Comparison of ENCODE assay signal across 25 cellular contexts in the genomic region with DNA sequence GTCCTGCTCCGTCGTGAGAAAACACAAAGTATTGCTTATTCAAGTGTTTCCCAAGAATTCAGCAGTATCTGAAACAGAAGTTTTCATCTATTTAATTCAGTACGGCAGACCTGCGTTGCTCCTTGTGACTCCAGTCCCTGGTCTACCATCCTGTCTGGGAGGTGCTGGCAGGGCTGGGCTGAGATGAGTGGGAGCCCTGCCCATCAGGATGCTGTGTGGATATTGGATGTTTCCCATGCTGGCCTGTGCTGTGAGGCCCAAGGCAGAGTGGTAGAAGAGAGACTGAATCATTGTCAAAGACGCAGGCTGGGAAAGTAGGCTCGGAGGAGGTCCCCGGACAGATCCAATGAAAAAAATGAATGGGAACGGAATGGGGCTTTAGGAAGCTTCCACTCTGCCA.
"Had no signal": no experiment of that assay in that cellular context is flagged by ENCODE, and none has a peak within 500 bp of the region (broad histone marks: within the 10 kb centered on the region; RNA-seq: fewer than 3 reads in every experiment).

No MANE protein-coding gene starts in this region.

- H3K9me3 Mint-ChIP-seq: activated B cell treated with CpG ODN at 0.5 μM for 24 hours; activated CD4-positive, alpha-beta memory T cell treated with anti-CD3 and anti-CD28 coated beads, Interleukin-2, amount 10 ng/mL, durations not matched to agents 7 days and 5 days; activated CD4-positive, alpha-beta T cell treated with anti-CD3 and anti-CD28 coated beads, Interleukin-2, amount 10 ng/mL, durations not matched to agents 7 days and 5 days; activated naive CD4-positive, alpha-beta T cell treated with anti-CD3 and anti-CD28 coated beads for 36 hours had no signal

- FAIRE-seq: RCC 7860 had no signal

- H3K9ac ChIP-seq: KMS-11 had no signal

- H3K4me1 Mint-ChIP-seq: activated B cell treated with CpG ODN at 0.5 μM for 24 hours; activated CD4-positive, alpha-beta memory T cell treated with anti-CD3 and anti-CD28 coated beads, Interleukin-2, amount 10 ng/mL, durations not matched to agents 7 days and 5 days; activated CD4-positive, alpha-beta T cell treated with anti-CD3 and anti-CD28 coated beads, Interleukin-2, amount 10 ng/mL, durations not matched to agents 7 days and 5 days; activated T-helper 17 cell treated with anti-CD3 and anti-CD28 coated beads, Interleukin-2, amount 50 U/mL, for 72 hours had no signal

- H3K27ac Mint-ChIP-seq: activated B cell treated with CpG ODN at 0.5 μM for 24 hours; activated CD4-positive, alpha-beta memory T cell treated with anti-CD3 and anti-CD28 coated beads, Interleukin-2, amount 10 ng/mL, durations not matched to agents 7 days and 5 days; activated CD4-positive, alpha-beta T cell treated with anti-CD3 and anti-CD28 coated beads, Interleukin-2, amount 10 ng/mL, durations not matched to agents 7 days and 5 days; activated naive CD4-positive, alpha-beta T cell treated with anti-CD3 and anti-CD28 coated beads for 36 hours; activated naive CD8-positive, alpha-beta T cell; activated T-helper 17 cell treated with anti-CD3 and anti-CD28 coated beads, Interleukin-2, amount 50 U/mL, for 72 hours; T-helper 17 cell had no signal

- DNase-seq: activated B cell treated with CpG ODN at 0.5 μM for 24 hours; activated CD4-positive, alpha-beta memory T cell treated with anti-CD3 and anti-CD28 coated beads, Interleukin-2, amount 10 ng/mL, durations not matched to agents 7 days and 5 days; activated CD4-positive, alpha-beta T cell treated with anti-CD3 and anti-CD28 coated beads for 1 hour; activated CD4-positive, alpha-beta T cell treated with anti-CD3 and anti-CD28 coated beads, Interleukin-2, amount 10 ng/mL, durations not matched to agents 7 days and 5 days; activated gamma-delta T cell; activated naive CD4-positive, alpha-beta T cell treated with anti-CD3 and anti-CD28 coated beads for 36 hours; activated T-cell treated with anti-CD3 and anti-CD28 coated beads for 4 hours; activated T-cell treated with anti-CD3 and anti-CD28 coated beads, Interleukin-2, amount 50 U/mL, for 48 hours; amygdala; NCI-H1092; NCI-H1417; NCI-H1694; NCI-H2029; NCI-H2107; NCI-H2171 treated with DMSO at 0.1 percent for 48 hours; NCI-H226; NCI-H526; NCI-H774; SHP77 treated with DMSO at 0.1 percent for 48 hours; T-helper 17 cell; T-helper 9 cell had no signal

- H3K27ac ChIP-seq: KMS-11 had no signal

- H3K4me2 ChIP-seq: KMS-11 had no signal

- ATAC-seq: activated T-helper 17 cell treated with anti-CD3 and anti-CD28 coated beads, Interleukin-2, amount 50 U/mL, for 72 hours; T-helper 17 cell had no signal

- H3K4me3 Mint-ChIP-seq: activated B cell treated with CpG ODN at 0.5 μM for 24 hours; activated CD4-positive, alpha-beta memory T cell treated with anti-CD3 and anti-CD28 coated beads, Interleukin-2, amount 10 ng/mL, durations not matched to agents 7 days and 5 days; activated CD4-positive, alpha-beta T cell treated with anti-CD3 and anti-CD28 coated beads, Interleukin-2, amount 10 ng/mL, durations not matched to agents 7 days and 5 days; activated naive CD4-positive, alpha-beta T cell treated with anti-CD3 and anti-CD28 coated beads for 36 hours; activated naive CD8-positive, alpha-beta T cell; activated T-helper 17 cell treated with anti-CD3 and anti-CD28 coated beads, Interleukin-2, amount 50 U/mL, for 72 hours; T-helper 17 cell had no signal

- H3K36me3 Mint-ChIP-seq: activated naive CD8-positive, alpha-beta T cell had no signal
